ENCODE assay signal across 15 cellular contexts in genomic region chr17:63821809-63822208, GRCh38. TPM values are rescaled to one million over a fixed set of nuclear protein-coding genes. Genes with fewer than 3 reads are reported as not detected.
DNase-seq lines count a peak whose midpoint lies in the region; ATAC-seq and TF ChIP-seq lines count a peak whose summit lies in the region.
"Had no signal": no experiment of that assay in that cellular context is flagged by ENCODE, and none has a peak within 500 bp of the region (broad histone marks: within the 10 kb centered on the region; RNA-seq: fewer than 3 reads in every experiment).

No MANE protein-coding gene starts in this region.

- TF ChIP-seq CTCF in endothelial cell (IDR thresholded peaks at IDR 0.05; ENCODE audit: unreplicated experiment), result no peak

- peaks cover 58% of the 10 kb centered on the region for H3K4me1 Mint-ChIP-seq in stimulated activated naive CD8-positive, alpha-beta T cell treated with anti-CD3 and anti-CD28 coated beads, Interleukin-15, Interleukin-2, amounts not matched to agents 100 ng/mL and 50 ng/mL, for 24 hours (ENCODE audit: low read depth)
- H3K4me1 Mint-ChIP-seq in T-cell (peaks cover 35 to 61% (median 37%) of the 10 kb centered on the region in 3 donors), endothelial cell (ENCODE audit: unreplicated experiment) (peaks cover 17% of the 10 kb centered on the region)
- H3K4me1 Mint-ChIP-seq in stimulated activated naive CD8-positive, alpha-beta T cell treated with anti-CD3 and anti-CD28 coated beads, Interleukin-15, amount 100 ng/mL, for 72 hours, result peaks cover 50% of the 10 kb centered on the region

- CTCF ChIA-PET in T-cell (lab: Charles Lee), result no interaction called here

- POLR2A ChIA-PET in T-cell (lab: Charles Lee), result interaction anchor here in 1 of 2 donors (0.6 kb wide), 1 partner anchor 22 kb away, joined by 5 read pairs; no protein-coding TSS in a partner anchor

- no peak for DNase-seq in stimulated activated naive CD8-positive, alpha-beta T cell treated with anti-CD3 and anti-CD28 coated beads, Interleukin-15, Interleukin-2, amounts not matched to agents 100 U/mL and 50 U/mL, for 24 hours
- DNase-seq in T-cell (no peak), endothelial cell (ENCODE audit: low spot score) (no peak)
- DNase-seq in stimulated activated naive CD8-positive, alpha-beta T cell treated with anti-CD3 and anti-CD28 coated beads, Interleukin-15, amount 100 ng/mL, for 72 hours, result no peak
- no peak for DNase-seq in stimulated activated CD4-positive, alpha-beta T cell treated with anti-CD3 and anti-CD28 coated beads, Interleukin-2, amount 100 ng/mL, for 48 hours
- DNase-seq: activated CD8-positive, alpha-beta memory T cell treated with anti-CD3 and anti-CD28 coated beads for 24 hours; DMS79 treated with DMSO at 0.1 percent for 48 hours; foreskin fibroblast; NCI-H1694 treated with DMSO at 0.1 percent for 48 hours; stimulated activated CD4-positive, alpha-beta T cell treated with anti-CD3 and anti-CD28 coated beads, Interleukin-4, amount 100 ng/mL, for 1 hour; stimulated activated CD8-positive, alpha-beta memory T cell treated with anti-CD3 and anti-CD28 coated beads, Interleukin-4, amount 100 ng/mL, for 48 hours; tibial artery had no signal

- no peak overlapping the region for H3K4me3 Mint-ChIP-seq in stimulated activated naive CD8-positive, alpha-beta T cell treated with anti-CD3 and anti-CD28 coated beads, Interleukin-15, Interleukin-2, amounts not matched to agents 100 ng/mL and 50 ng/mL, for 24 hours
- H3K4me3 Mint-ChIP-seq in T-cell, result peak overlapping the region in 2 of 3 donors; percentile 39 to 48
- H3K4me3 Mint-ChIP-seq in endothelial cell (ENCODE audit: unreplicated experiment), result peak overlapping the region; percentile 76
- peak overlapping the region in 1 of 2 donors; percentile 13 for H3K4me3 Mint-ChIP-seq in stimulated activated naive CD8-positive, alpha-beta T cell treated with anti-CD3 and anti-CD28 coated beads, Interleukin-15, amount 100 ng/mL, for 72 hours

- H3K36me3 Mint-ChIP-seq in stimulated activated naive CD8-positive, alpha-beta T cell treated with anti-CD3 and anti-CD28 coated beads, Interleukin-15, Interleukin-2, amounts not matched to agents 100 ng/mL and 50 ng/mL, for 24 hours (ENCODE audit: low read depth), result peaks cover 95% of the 10 kb centered on the region
- H3K36me3 Mint-ChIP-seq in T-cell (peaks cover 67% of the 10 kb centered on the region), endothelial cell (ENCODE audit: low read depth, unreplicated experiment) (peaks cover 77% of the 10 kb centered on the region)

- H3K9me3 Mint-ChIP-seq in stimulated activated naive CD8-positive, alpha-beta T cell treated with anti-CD3 and anti-CD28 coated beads, Interleukin-15, Interleukin-2, amounts not matched to agents 100 ng/mL and 50 ng/mL, for 24 hours, result no peaks in the 10 kb centered on the region
- H3K9me3 Mint-ChIP-seq in T-cell (no peaks in the 10 kb centered on the region), endothelial cell (ENCODE audit: unreplicated experiment) (no peaks in the 10 kb centered on the region)
- no peaks in the 10 kb centered on the region for H3K9me3 Mint-ChIP-seq in stimulated activated naive CD8-positive, alpha-beta T cell treated with anti-CD3 and anti-CD28 coated beads, Interleukin-15, amount 100 ng/mL, for 72 hours

- peak overlapping the region; percentile 37 for H3K27ac Mint-ChIP-seq in stimulated activated naive CD8-positive, alpha-beta T cell treated with anti-CD3 and anti-CD28 coated beads, Interleukin-15, Interleukin-2, amounts not matched to agents 100 ng/mL and 50 ng/mL, for 24 hours
- H3K27ac Mint-ChIP-seq in T-cell (peak overlapping the region; percentile 72 to 82), endothelial cell (ENCODE audit: unreplicated experiment) (peak overlapping the region; percentile 65)
- peak overlapping the region; percentile 55 to 86 for H3K27ac Mint-ChIP-seq in stimulated activated naive CD8-positive, alpha-beta T cell treated with anti-CD3 and anti-CD28 coated beads, Interleukin-15, amount 100 ng/mL, for 72 hours

- H3K27me3 Mint-ChIP-seq in stimulated activated naive CD8-positive, alpha-beta T cell treated with anti-CD3 and anti-CD28 coated beads, Interleukin-15, Interleukin-2, amounts not matched to agents 100 ng/mL and 50 ng/mL, for 24 hours, result no peaks in the 10 kb centered on the region
- H3K27me3 Mint-ChIP-seq in T-cell (no peaks in the 10 kb centered on the region), endothelial cell (ENCODE audit: unreplicated experiment) (peaks cover 25% of the 10 kb centered on the region)
- no peaks in the 10 kb centered on the region for H3K27me3 Mint-ChIP-seq in stimulated activated naive CD8-positive, alpha-beta T cell treated with anti-CD3 and anti-CD28 coated beads, Interleukin-15, amount 100 ng/mL, for 72 hours

- no peak for ATAC-seq in stimulated activated naive CD8-positive, alpha-beta T cell treated with anti-CD3 and anti-CD28 coated beads, Interleukin-15, Interleukin-2, amounts not matched to agents 100 U/mL and 50 U/mL, for 24 hours
- ATAC-seq in T-cell (replicated peaks in 1 of 4) (no peak), HG02610 (IDR thresholded peaks at IDR 0.05; ENCODE audit: unreplicated experiment) (no peak), HG03280 (IDR thresholded peaks at IDR 0.05; ENCODE audit: unreplicated experiment) (no peak)
- ATAC-seq in stimulated activated naive CD8-positive, alpha-beta T cell treated with anti-CD3 and anti-CD28 coated beads, Interleukin-15, amount 100 ng/mL, for 72 hours, result no peak

RNA-seq across cellular contexts. Expression of gene PSMC5, which starts 5.4 kb away (rescaled TPM):
- total RNA-seq in T-cell (100 to 1,000 TPM in 3 of 5 donors, 10 to 100 TPM in 2; 83.9 to 114 (median 107) TPM), endothelial cell (ENCODE audit: unreplicated experiment) (124 TPM)

RNA-seq across cellular contexts. Expression of gene FTSJ3, which starts 5.7 kb away (rescaled TPM):
- total RNA-seq in T-cell (10 to 100 TPM; 39.4 to 64.9 (median 53.3) TPM), endothelial cell (ENCODE audit: unreplicated experiment) (48.6 TPM)

RNA-seq across cellular contexts. Expression of gene SMARCD2, which starts 20.7 kb away (rescaled TPM):
- 100 to 1,000 TPM in 4 of 5 donors, 10 to 100 TPM in 1; 94.9 to 129 (median 121) TPM for total RNA-seq in T-cell
- total RNA-seq in endothelial cell (ENCODE audit: unreplicated experiment), result 57.3 TPM

RNA-seq across cellular contexts. Expression of gene DDX42, which starts 47.8 kb away (rescaled TPM):
- 100 to 1,000 TPM; 110 to 141 (median 123) TPM for total RNA-seq in T-cell
- 110 TPM for total RNA-seq in endothelial cell (ENCODE audit: unreplicated experiment)

RNA-seq across cellular contexts. Expression of gene CCDC47, which starts 48.4 kb away (rescaled TPM):
- 10 to 100 TPM; 25.4 to 37.0 (median 33.0) TPM for total RNA-seq in T-cell
- 58.0 TPM for total RNA-seq in endothelial cell (ENCODE audit: unreplicated experiment)
